Comparison of ENCODE assay signal across 22 cellular contexts in the genomic region with DNA sequence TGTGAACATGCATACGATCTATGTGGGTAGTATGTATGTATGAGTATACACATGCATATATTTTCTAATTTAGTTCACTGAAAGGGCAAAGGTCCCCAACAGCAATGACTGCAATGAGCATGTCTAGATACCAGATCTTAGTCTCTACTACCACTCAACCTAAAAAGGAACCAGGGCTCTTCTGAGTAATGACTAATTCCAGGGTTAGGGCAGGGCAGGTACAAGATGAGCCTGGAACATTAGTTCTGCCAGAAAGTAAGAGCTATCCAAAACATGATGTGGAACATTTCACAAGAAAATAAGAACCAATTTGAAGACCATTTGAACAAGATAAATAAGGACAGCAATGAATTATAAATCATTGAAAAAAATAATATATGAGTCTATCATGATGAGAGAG.
DNase-seq lines count a peak whose midpoint lies in the region; ATAC-seq, FAIRE-seq and TF ChIP-seq lines count a peak whose summit lies in the region.
"Had no signal": no experiment of that assay in that cellular context is flagged by ENCODE, and none has a peak within 500 bp of the region (broad histone marks: within the 10 kb centered on the region; RNA-seq: fewer than 3 reads in every experiment).

No MANE protein-coding gene starts in this region.

- no peaks in the 10 kb centered on the region for H3K27me3 Mint-ChIP-seq in T-helper 2 cell treated with Interferon-gamma antibody and Interleukin-4, amounts not matched to agents 5 μg/mL and 100 μg/mL, for 36 hours (ENCODE audit: low read depth)
- H3K27me3 Mint-ChIP-seq: B cell; CD4-positive, alpha-beta T cell had no signal

- no peak overlapping the region for H2AFZ ChIP-seq in endothelial cell of umbilical vein (ENCODE audit: low read depth, low read length)

- H3K4me1 Mint-ChIP-seq in T-helper 2 cell treated with Interferon-gamma antibody and Interleukin-4, amounts not matched to agents 5 μg/mL and 100 μg/mL, for 36 hours (ENCODE audit: low read depth) = no peaks in the 10 kb centered on the region
- H3K4me1 Mint-ChIP-seq: B cell had no signal

- H3K27ac Mint-ChIP-seq in T-helper 2 cell treated with Interferon-gamma antibody and Interleukin-4, amounts not matched to agents 5 μg/mL and 100 μg/mL, for 36 hours = no peak overlapping the region
- H3K27ac Mint-ChIP-seq: B cell; CD4-positive, alpha-beta T cell; CD8-positive, alpha-beta T cell had no signal

- H3K27me3 ChIP-seq in endothelial cell of umbilical vein (ENCODE audit: control insufficient read depth in 2 of 2, insufficient read depth in 2 of 2, low read length in 2 of 2) (no peaks in the 10 kb centered on the region), foreskin keratinocyte (no peaks in the 10 kb centered on the region)
- H3K27me3 ChIP-seq: BLaER1 treated with 17β-estradiol and CSF1 and Interleukin-3, amounts not matched to agents 10 nM and 100 nM had no signal

- no peak overlapping the region for H3K4me2 ChIP-seq in endothelial cell of umbilical vein (ENCODE audit: insufficient read depth, low read length)
- H3K4me2 ChIP-seq: BLaER1 treated with 17β-estradiol and CSF1 and Interleukin-3, amounts not matched to agents 10 nM and 100 nM had no signal

- H3K9me3 ChIP-seq in endothelial cell of umbilical vein (replicated peaks; ENCODE audit: control insufficient read depth, insufficient read depth, low read length) = no peaks in the 10 kb centered on the region
- H3K9me3 ChIP-seq: BLaER1 treated with 17β-estradiol and CSF1 and Interleukin-3, amounts not matched to agents 10 nM and 100 nM; Caco-2 had no signal

- H3K36me3 ChIP-seq in endothelial cell of umbilical vein (ENCODE audit: control insufficient read depth in 2 of 2, extremely low read depth in 1 of 2, insufficient read depth in 2 of 2, low read length in 2 of 2) = no peaks in the 10 kb centered on the region
- H3K36me3 ChIP-seq: BLaER1 treated with 17β-estradiol and CSF1 and Interleukin-3, amounts not matched to agents 10 nM and 100 nM had no signal

- BruUV-seq in endothelial cell of umbilical vein (replicated peaks; lab: Mats Ljungman, UMichigan) = no TSS peak

- H3K27ac ChIP-seq in endothelial cell of umbilical vein (ENCODE audit: insufficient read depth, low read depth, low read length) = no peak overlapping the region
- H3K27ac ChIP-seq in foreskin keratinocyte = no peak overlapping the region
- H3K27ac ChIP-seq: BLaER1 treated with 17β-estradiol and CSF1 and Interleukin-3, amounts not matched to agents 10 nM and 100 nM; C4-2B had no signal

- dilution Hi-C loops in endothelial cell of umbilical vein (cut with MboI; ENCODE audit: extremely low pct_ligation_motif_present, low sequenced_read_pairs) = no loop called here

- H4K20me1 ChIP-seq in endothelial cell of umbilical vein (replicated peaks; ENCODE audit: control insufficient read depth, extremely low read depth, insufficient read depth, low read length) = no peaks in the 10 kb centered on the region
- H4K20me1 ChIP-seq: BLaER1 treated with 17β-estradiol and CSF1 and Interleukin-3, amounts not matched to agents 10 nM and 100 nM had no signal

- H3K9me3 Mint-ChIP-seq in T-helper 2 cell treated with Interferon-gamma antibody and Interleukin-4, amounts not matched to agents 5 μg/mL and 100 μg/mL, for 36 hours = no peaks in the 10 kb centered on the region
- H3K9me3 Mint-ChIP-seq: CD4-positive, alpha-beta T cell had no signal

- no peaks in the 10 kb centered on the region for H3K79me2 ChIP-seq in endothelial cell of umbilical vein (ENCODE audit: control insufficient read depth, insufficient read depth, low read length)

- FAIRE-seq in endothelial cell of umbilical vein (lab: Jason Lieb, UNC) = no peak
- FAIRE-seq: A204.1, D721Med, G401.6, GM12891 had no signal

- no peak overlapping the region for H3K4me3 ChIP-seq in endothelial cell of umbilical vein (replicated peaks in 1 of 3; ENCODE audit: insufficient read depth in 1 of 3, low read depth in 1 of 3, low read length in 3 of 3)
- H3K4me3 ChIP-seq: BLaER1 treated with 17β-estradiol and CSF1 and Interleukin-3, amounts not matched to agents 10 nM and 100 nM had no signal

- no peak overlapping the region for H3K4me3 Mint-ChIP-seq in T-helper 2 cell treated with Interferon-gamma antibody and Interleukin-4, amounts not matched to agents 5 μg/mL and 100 μg/mL, for 36 hours
- H3K4me3 Mint-ChIP-seq: B cell; CD4-positive, alpha-beta T cell; CD8-positive, alpha-beta T cell had no signal

- TF ChIP-seq POLR2A in endothelial cell of umbilical vein (IDR thresholded peaks at IDR 0.05; ENCODE audit: low read depth, low read length) = no peak

- ATAC-seq in foreskin keratinocyte (peak; percentile 51), sciatic nerve (peak; percentile 96), HG02938 (IDR thresholded peaks at IDR 0.05; ENCODE audit: unreplicated experiment) (no peak)
- ATAC-seq: CD8-positive, alpha-beta T cell had no signal

- POLR2A ChIA-PET in endothelial cell of umbilical vein (lab: Charles Lee) = no interaction called here

- H3K9me1 ChIP-seq in endothelial cell of umbilical vein (replicated peaks; ENCODE audit: control insufficient read depth, extremely low read depth, insufficient read depth, low read length) = no peaks in the 10 kb centered on the region

- H3K9ac ChIP-seq in endothelial cell of umbilical vein (replicated peaks; ENCODE audit: extremely low read depth, insufficient read depth, low read length) = peak overlapping the region; percentile 9
- H3K9ac ChIP-seq: BLaER1 treated with 17β-estradiol and CSF1 and Interleukin-3, amounts not matched to agents 10 nM and 100 nM had no signal

- H3K36me3 Mint-ChIP-seq in T-helper 2 cell treated with Interferon-gamma antibody and Interleukin-4, amounts not matched to agents 5 μg/mL and 100 μg/mL, for 36 hours (ENCODE audit: low read depth) = no peaks in the 10 kb centered on the region
- H3K36me3 Mint-ChIP-seq: CD8-positive, alpha-beta T cell had no signal

- TF ChIP-seq CTCF in endothelial cell of umbilical vein (IDR thresholded peaks at IDR 0.05; ENCODE audit: extremely low read depth in 1 of 2, insufficient read depth in 1 of 2, low read depth in 1 of 2, low read length in 2 of 2) (no peak), foreskin keratinocyte (conservative IDR thresholded peaks at IDR 0.05) (no peak)

- intact Hi-C loops in endothelial cell of umbilical vein (cut with micrococcal nuclease) (no loop called here), sciatic nerve (cut with DNase I) (no loop called here)

- DNase-seq in endothelial cell of umbilical vein (ENCODE audit: low read depth, low spot score) (no peak), foreskin keratinocyte (no peak), sciatic nerve (ENCODE audit: low spot score) (no peak), globus pallidus (ENCODE audit: low spot score) (no peak)
- no peak for DNase-seq in T-helper 2 cell treated with Interferon-gamma antibody and Interleukin-4, amounts not matched to agents 5 μg/mL and 100 μg/mL, for 36 hours (ENCODE audit: low spot score)
- DNase-seq in stimulated activated CD4-positive, alpha-beta T cell treated with anti-CD3 and anti-CD28 coated beads, Interleukin-4, amount 100 ng/mL, for 4 hours = no peak
- DNase-seq: 8988T; AML-193; Caco-2; Calu3; CD4-positive, alpha-beta T cell; CD8-positive, alpha-beta T cell; DMS79 treated with DMSO at 0.1 percent for 48 hours; GF-D8 had no signal

- CTCF ChIA-PET in endothelial cell of umbilical vein (lab: Charles Lee) = no interaction called here

- H3K4me1 ChIP-seq in endothelial cell of umbilical vein (ENCODE audit: control insufficient read depth, extremely low read depth, insufficient read depth, low read length) (no peaks in the 10 kb centered on the region), foreskin keratinocyte (no peaks in the 10 kb centered on the region)
- H3K4me1 ChIP-seq: BLaER1 treated with 17β-estradiol and CSF1 and Interleukin-3, amounts not matched to agents 10 nM and 100 nM; Caco-2 had no signal

TF ChIP-seq in endothelial cell of umbilical vein, 7 proteins besides CTCF, POLR2A, EP300 and RAD21:
- TF ChIP-seq EZH2 (IDR thresholded peaks at IDR 0.05; ENCODE audit: borderline replicate concordance, low read depth, low read length, severe bottlenecking) = no peak
- no peak for TF ChIP-seq FOS (IDR thresholded peaks at IDR 0.05; ENCODE audit: borderline replicate concordance, insufficient read depth, low read length)
- no peak for TF ChIP-seq JUN (IDR thresholded peaks at IDR 0.05; ENCODE audit: borderline replicate concordance, insufficient read depth, insufficient read length, low read depth)
- TF ChIP-seq GATA2 (IDR thresholded peaks at IDR 0.05; ENCODE audit: insufficient read depth, insufficient read length, low read depth, low read length) = no peak
- TF ChIP-seq MAX (IDR thresholded peaks at IDR 0.05; ENCODE audit: insufficient read depth, insufficient read length) = no peak
- TF ChIP-seq POLR2AphosphoS5 (IDR thresholded peaks at IDR 0.05; ENCODE audit: insufficient read depth, low read depth, low read length) = no peak
- TF ChIP-seq MYC (IDR thresholded peaks at IDR 0.05; ENCODE audit: low read depth, low read length) = no peak
